In genomic region chr11:102163368-102163767, GRCh38 we compare ENCODE assay signal across 17 cellular contexts. TPM values are rescaled to one million over a fixed set of nuclear protein-coding genes. Genes with fewer than 3 reads are reported as not detected.
A peak's percentile ranks its signal among the peaks of the same experiment; 100 is the strongest.
DNase-seq lines count a peak whose midpoint lies in the region; ATAC-seq and TF ChIP-seq lines count a peak whose summit lies in the region.
"Had no signal": no experiment of that assay in that cellular context is flagged by ENCODE, and none has a peak within 500 bp of the region (broad histone marks: within the 10 kb centered on the region; RNA-seq: fewer than 3 reads in every experiment).

No MANE protein-coding gene starts in this region.

- H3K27me3 ChIP-seq in cardiac muscle cell (no peaks in the 10 kb centered on the region), tibial artery (no peaks in the 10 kb centered on the region)

- H3K27me3 Mint-ChIP-seq in WTC11 (ENCODE audit: low read depth) (no peaks in the 10 kb centered on the region), nephron progenitor cell (ENCODE audit: low read depth, poor library complexity) (no peaks in the 10 kb centered on the region)

- H3K4me3 Mint-ChIP-seq in WTC11 (no peak overlapping the region), nephron progenitor cell (no peak overlapping the region)
- H3K4me3 Mint-ChIP-seq: CD4-positive, alpha-beta T cell had no signal

- intact Hi-C loops in left cardiac atrium (cut with DNase I) (no loop called here), tibial artery (cut with DNase I; ENCODE audit: low total_unique reads) (no loop called here)

- DNase-seq in cardiac muscle cell (ENCODE audit: low read depth in 1 of 2, low spot score in 1 of 2): no peak
- no peak for DNase-seq in left cardiac atrium
- DNase-seq in WTC11 (ENCODE audit: low spot score): no peak
- DNase-seq in nephron progenitor cell: no peak
- no peak for DNase-seq in tibial artery
- no peak for DNase-seq in SKM-1 treated with dmso at 0.1 percent for 144 hours (lab: John Stamatoyannopoulos, UW; ENCODE audit: unreplicated experiment)
- DNase-seq in SW 1271 (lab: John Stamatoyannopoulos, UW): no peak
- DNase-seq: AML-193; Caco-2; CD4-positive, alpha-beta T cell; DMS79; GF-D8 had no signal

- peak overlapping the region; percentile 55 for H3K27ac ChIP-seq in cardiac muscle cell
- peak overlapping the region; percentile 22 to 25 for H3K27ac ChIP-seq in tibial artery
- H3K27ac ChIP-seq: 22Rv1, A549, C4-2B had no signal

- peaks cover 28% of the 10 kb centered on the region for H3K4me1 Mint-ChIP-seq in WTC11
- peaks cover 54% of the 10 kb centered on the region for H3K4me1 Mint-ChIP-seq in nephron progenitor cell

- H3K27ac Mint-ChIP-seq in WTC11 (0 out of 2 replicates have a peak overlapping the region, but pooled peaks have one; percentile 45), nephron progenitor cell (peak overlapping the region; percentile 25)
- H3K27ac Mint-ChIP-seq: CD4-positive, alpha-beta T cell had no signal

- H3K36me3 ChIP-seq in cardiac muscle cell (peaks cover 10% of the 10 kb centered on the region), tibial artery (peaks cover 0 to 13% (median 7%) of the 10 kb centered on the region in 3 donors)
- H3K36me3 ChIP-seq: HAP-1 had no signal

- H3K9me3 ChIP-seq in cardiac muscle cell (ENCODE audit: low read depth): no peaks in the 10 kb centered on the region
- H3K9me3 ChIP-seq in tibial artery: no peaks in the 10 kb centered on the region
- H3K9me3 ChIP-seq: A549, Caco-2, HAP-1 had no signal

- no peak for ATAC-seq in left cardiac atrium
- no peak for ATAC-seq in WTC11
- no peak for ATAC-seq in HG02884 (IDR thresholded peaks at IDR 0.05; ENCODE audit: unreplicated experiment)
- ATAC-seq: A549 had no signal

- TF ChIP-seq CTCF in cardiac muscle cell (IDR thresholded peaks at IDR 0.05; ENCODE audit: low read depth, low read length) (no peak), WTC11 (IDR thresholded peaks at IDR 0.05) (no peak), nephron progenitor cell (IDR thresholded peaks at IDR 0.05) (no peak), tibial artery (IDR thresholded peaks at IDR 0.05) (no peak)

- POLR2A ChIA-PET in WTC11 (lab: Charles Lee): no interaction called here

- H3K9me3 Mint-ChIP-seq in WTC11: no peaks in the 10 kb centered on the region
- no peaks in the 10 kb centered on the region for H3K9me3 Mint-ChIP-seq in nephron progenitor cell
- H3K9me3 Mint-ChIP-seq: CD4-positive, alpha-beta T cell had no signal

- H3K36me3 Mint-ChIP-seq in WTC11 (peaks cover 13% of the 10 kb centered on the region), nephron progenitor cell (ENCODE audit: low read depth) (peaks cover 70% of the 10 kb centered on the region)

- CTCF ChIA-PET in WTC11 (lab: Charles Lee): no interaction called here

- no peak overlapping the region for H3K4me3 ChIP-seq in cardiac muscle cell
- no peak overlapping the region for H3K4me3 ChIP-seq in tibial artery
- H3K4me3 ChIP-seq: A549, HAP-1 had no signal

- peaks cover 40% of the 10 kb centered on the region for H3K4me1 ChIP-seq in cardiac muscle cell (ENCODE audit: low read depth)
- H3K4me1 ChIP-seq in tibial artery: peaks cover 0 to 79% (median 16%) of the 10 kb centered on the region in 4 donors

TF ChIP-seq in WTC11, 78 proteins besides CTCF, POLR2A, EP300 and RAD21:
- no peak for TF ChIP-seq SP1 (CRISPR knock-in tag; conservative IDR thresholded peaks at IDR 0.05)

RNA-seq across cellular contexts. Expression of gene YAP1, which starts 53.1 kb away (rescaled TPM):
- total RNA-seq in cardiac muscle cell: 264 and 277 TPM in 2 replicates
- polyA plus RNA-seq in cardiac muscle cell: 40.8 and 48.4 TPM in 2 replicates
- 10 to 100 TPM; 59.1 to 67.5 TPM for total RNA-seq in left cardiac atrium
- total RNA-seq in WTC11 (2021): 88.7 to 101 TPM (median 98.9 TPM) in 3 replicates
